1 cellular context compared by ENCODE assay signal in genomic region chr9:135543262-135543894, GRCh38.
TF ChIP-seq lines count a peak whose summit lies in the region.
"Not testable (repeated sequence)": the region's sequence is repeated elsewhere in the genome, so short reads cannot be mapped to it uniquely, and the experiment has no call there.

No MANE protein-coding gene starts in this region.

TF ChIP-seq in HepG2, 621 proteins besides CTCF, POLR2A, EP300 and RAD21:
- TF ChIP-seq CREB1 (IDR thresholded peaks at IDR 0.05) (peak; percentile 40; the same call in 1 of the 2 replicates), FOSL2 (CRISPR knock-in tag; IDR thresholded peaks at IDR 0.05) (peak; percentile 71)
- not testable (repeated sequence) for TF ChIP-seq CREB1 (CRISPR knock-in tag; IDR thresholded peaks at IDR 0.05)
TF ChIP-seq in HepG2: peak in this region for 2; not testable (repeated sequence) for 619.
